Comparison of ENCODE assay signal across 8 cellular contexts in the genomic region with DNA sequence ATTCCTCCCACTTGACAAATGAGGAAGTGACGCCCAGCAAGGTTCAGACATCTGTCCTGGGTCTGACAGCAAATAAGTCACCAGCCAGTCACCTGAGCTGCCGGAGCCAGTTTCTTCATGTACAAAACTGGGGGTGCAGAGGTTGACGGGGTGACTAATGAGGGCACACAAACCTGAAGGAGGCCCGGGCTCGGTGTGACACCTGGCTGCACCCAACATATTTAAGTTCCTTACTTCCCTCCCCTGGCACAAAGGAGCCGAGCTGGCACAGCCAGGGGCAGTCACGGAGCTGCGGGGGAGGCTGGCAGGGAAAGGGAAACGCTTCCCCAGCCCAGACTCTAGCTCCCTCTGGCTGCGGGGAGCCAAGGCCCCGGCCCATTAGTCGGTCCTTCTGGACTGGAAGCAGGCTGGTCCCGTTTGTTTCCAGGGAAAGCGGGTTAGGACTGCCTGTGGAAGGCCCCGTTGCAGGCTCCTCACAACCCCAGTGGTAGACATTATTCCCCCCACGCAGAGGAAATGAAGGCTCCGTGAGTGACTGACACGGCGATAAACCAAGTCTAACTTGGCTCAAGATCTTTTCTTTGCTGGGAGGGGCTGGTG. TPM values are rescaled to one million over a fixed set of nuclear protein-coding genes. Genes with fewer than 3 reads are reported as not detected.
DNase-seq lines count a peak whose midpoint lies in the region; ATAC-seq and TF ChIP-seq lines count a peak whose summit lies in the region.

No MANE protein-coding gene starts in this region.

- intact Hi-C loops in activated T-helper 1 cell treated with anti-CD3 and anti-CD28 coated beads, Interleukin-12 subunit alpha, Interleukin-12 subunit beta, Interleukin-2, Interleukin-4 antibody, amounts not matched to agents 30 ng/mL and 10 ng/mL and 1 ng/mL, durations not matched to agents 14 hours and 24 hours and 36 hours (cut with micrococcal nuclease): no loop called here
- intact Hi-C loops in vagina (cut with DNase I): loop anchor here (10.0 kb wide), 1 partner anchor 95 kb away; the partner anchor contains the start of gene USP3

- no peak overlapping the region for H3K4me2 ChIP-seq in neuronal stem cell (ENCODE audit: insufficient read depth, low read length, poor library complexity, severe bottlenecking)

- H3K36me3 ChIP-seq in neuronal stem cell (replicated peaks in 1 of 2; ENCODE audit: control insufficient read depth in 2 of 2, insufficient read depth in 2 of 2, low read length in 2 of 2) (peaks cover 0 to 11% of the 10 kb centered on the region in 2 donors), vagina (no peaks in the 10 kb centered on the region)

- H2BK5ac ChIP-seq in neuronal stem cell (ENCODE audit: low read length): peak overlapping the region; percentile 48

- no peaks in the 10 kb centered on the region for H3K79me1 ChIP-seq in neuronal stem cell (ENCODE audit: low read depth, low read length)

- no peaks in the 10 kb centered on the region for H3K9me3 Mint-ChIP-seq in activated T-helper 1 cell treated with anti-CD3 and anti-CD28 coated beads, Interleukin-12 subunit alpha, Interleukin-12 subunit beta, Interleukin-2, Interleukin-4 antibody, amounts not matched to agents 30 ng/mL and 10 ng/mL and 1 ng/mL, durations not matched to agents 14 hours and 24 hours and 36 hours

- H4K91ac ChIP-seq in neuronal stem cell (ENCODE audit: low read depth, low read length, poor library complexity): no peak overlapping the region

- H3K9ac ChIP-seq in neuronal stem cell (ENCODE audit: low read depth, low read length, poor library complexity): no peak overlapping the region

- H3K4me3 ChIP-seq in foreskin fibroblast (ENCODE audit: low read depth in 1 of 2, low read length in 2 of 2): no peak overlapping the region
- no peak overlapping the region for H3K4me3 ChIP-seq in neuronal stem cell (ENCODE audit: low read length in 2 of 2)
- peak overlapping the region; percentile 80 to 89 for H3K4me3 ChIP-seq in vagina

- H3K27ac Mint-ChIP-seq in activated T-helper 1 cell treated with anti-CD3 and anti-CD28 coated beads, Interleukin-12 subunit alpha, Interleukin-12 subunit beta, Interleukin-2, Interleukin-4 antibody, amounts not matched to agents 30 ng/mL and 10 ng/mL and 1 ng/mL, durations not matched to agents 14 hours and 24 hours and 36 hours: peak overlapping the region; percentile 78

- H3K4me3 Mint-ChIP-seq in activated T-helper 1 cell treated with anti-CD3 and anti-CD28 coated beads, Interleukin-12 subunit alpha, Interleukin-12 subunit beta, Interleukin-2, Interleukin-4 antibody, amounts not matched to agents 30 ng/mL and 10 ng/mL and 1 ng/mL, durations not matched to agents 14 hours and 24 hours and 36 hours: peak overlapping the region; percentile 82

- H3K27ac ChIP-seq in neuronal stem cell (replicated peaks; ENCODE audit: low read length) (no peak overlapping the region), vagina (peak overlapping the region; percentile 81)

- no peak overlapping the region for H3K4ac ChIP-seq in neuronal stem cell (ENCODE audit: low read length)

- H3K27me3 ChIP-seq in neuronal stem cell (ENCODE audit: control insufficient read depth in 3 of 3, insufficient read depth in 3 of 3, low read depth in 1 of 3, low read length in 3 of 3): peaks cover 0 to 7% (median 0%) of the 10 kb centered on the region in 3 experiments
- no peaks in the 10 kb centered on the region for H3K27me3 ChIP-seq in vagina

- no peak overlapping the region for H4K8ac ChIP-seq in neuronal stem cell (ENCODE audit: low read depth, low read length)

- peak overlapping the region; percentile 84 for H2BK15ac ChIP-seq in neuronal stem cell (ENCODE audit: low read length)

- ATAC-seq in GM21723 (IDR thresholded peaks at IDR 0.05; ENCODE audit: unreplicated experiment): no peak

- TF ChIP-seq CTCF in foreskin fibroblast (IDR thresholded peaks at IDR 0.05; ENCODE audit: low read depth, low read length) (peak; percentile 29), vagina (IDR thresholded peaks at IDR 0.05) (peak; percentile 19 to 69 (median 27))

- peaks cover 2% of the 10 kb centered on the region for H3K27me3 Mint-ChIP-seq in activated T-helper 1 cell treated with anti-CD3 and anti-CD28 coated beads, Interleukin-12 subunit alpha, Interleukin-12 subunit beta, Interleukin-2, Interleukin-4 antibody, amounts not matched to agents 30 ng/mL and 10 ng/mL and 1 ng/mL, durations not matched to agents 14 hours and 24 hours and 36 hours (ENCODE audit: insufficient read depth)

- no peak for TF ChIP-seq POLR2A in vagina (IDR thresholded peaks at IDR 0.05)

- H3K9me3 ChIP-seq in neuronal stem cell (replicated peaks in 1 of 2; ENCODE audit: control insufficient read depth in 2 of 2, insufficient read depth in 1 of 2, low read depth in 1 of 2, low read length in 2 of 2): no peaks in the 10 kb centered on the region
- H3K9me3 ChIP-seq in vagina: no peaks in the 10 kb centered on the region

- peak overlapping the region; percentile 2 for H2BK12ac ChIP-seq in neuronal stem cell (ENCODE audit: low read length)

- H3K23ac ChIP-seq in neuronal stem cell (ENCODE audit: low read depth, low read length, poor library complexity): no peak overlapping the region

- WGBS in neuronal stem cell (ENCODE audit: extremely low coverage in 2 of 2, insufficient read length in 2 of 2, insufficient replicate concordance in 1 of 2), 2 donors: no CpG with 5 or more reads among the region's 19 CpGs

- H3K4me1 ChIP-seq in neuronal stem cell (ENCODE audit: control insufficient read depth in 2 of 2, insufficient read depth in 1 of 2, low read depth in 1 of 2, low read length in 2 of 2): peaks cover 12 to 18% of the 10 kb centered on the region in 2 donors
- peaks cover 70% of the 10 kb centered on the region for H3K4me1 ChIP-seq in vagina

- H3K18ac ChIP-seq in neuronal stem cell (ENCODE audit: low read length): peak overlapping the region; percentile 91

- H3K4me1 Mint-ChIP-seq in activated T-helper 1 cell treated with anti-CD3 and anti-CD28 coated beads, Interleukin-12 subunit alpha, Interleukin-12 subunit beta, Interleukin-2, Interleukin-4 antibody, amounts not matched to agents 30 ng/mL and 10 ng/mL and 1 ng/mL, durations not matched to agents 14 hours and 24 hours and 36 hours (ENCODE audit: low read depth): peaks cover 55% of the 10 kb centered on the region

- peak overlapping the region; percentile 78 for H2AFZ ChIP-seq in neuronal stem cell (ENCODE audit: low read length)

- H3K14ac ChIP-seq in neuronal stem cell (ENCODE audit: low read length): no peak overlapping the region

- peak; percentile 78 for DNase-seq in activated CD8-positive, alpha-beta memory T cell treated with anti-CD3 and anti-CD28 coated beads for 24 hours
- no peak for DNase-seq in activated CD8-positive, alpha-beta memory T cell treated with anti-CD3 and anti-CD28 coated beads, Interleukin-2, amount 50 U/mL, for 48 hours
- DNase-seq in NCI-H226 (peak; percentile 62), foreskin fibroblast (peak in 1 of 2 donors; percentile 31), neuronal stem cell (ENCODE audit: low spot score) (no peak), vagina (ENCODE audit: extremely low spot score in 2 of 2) (no peak)
- DNase-seq in activated T-helper 1 cell treated with anti-CD3 and anti-CD28 coated beads, Interleukin-12 subunit alpha, Interleukin-12 subunit beta, Interleukin-2, Interleukin-4 antibody, amounts not matched to agents 30 ng/mL and 10 ng/mL and 1 ng/mL, durations not matched to agents 14 hours and 24 hours and 36 hours (ENCODE audit: low spot score): peak; percentile 15

- H3K36me3 Mint-ChIP-seq in activated T-helper 1 cell treated with anti-CD3 and anti-CD28 coated beads, Interleukin-12 subunit alpha, Interleukin-12 subunit beta, Interleukin-2, Interleukin-4 antibody, amounts not matched to agents 30 ng/mL and 10 ng/mL and 1 ng/mL, durations not matched to agents 14 hours and 24 hours and 36 hours (ENCODE audit: low read depth): peaks cover 22% of the 10 kb centered on the region

- peak overlapping the region; percentile 48 for H2AK5ac ChIP-seq in neuronal stem cell (ENCODE audit: low read depth, low read length)

- no peak overlapping the region for H2BK120ac ChIP-seq in neuronal stem cell (ENCODE audit: low read depth, low read length)

RNA-seq across cellular contexts. Expression of gene FBXL22, which starts 2.3 kb away (rescaled TPM):
- 0.83 and 0.88 TPM in 2 replicates for total RNA-seq in activated T-helper 1 cell treated with anti-CD3 and anti-CD28 coated beads, Interleukin-12 subunit alpha, Interleukin-12 subunit beta, Interleukin-2, Interleukin-4 antibody, amounts not matched to agents 30 ng/mL and 10 ng/mL and 1 ng/mL, durations not matched to agents 14 hours and 24 hours and 36 hours
- polyA plus RNA-seq in neuronal stem cell (2013, experiment 1 of 2): 0.29 TPM
- polyA plus RNA-seq in neuronal stem cell (2013, experiment 2 of 2): 0.43 TPM
- total RNA-seq in vagina: 10.1 TPM

Comparison
In these comparisons a context has a peak if more than half of its experiments do, and no peak if none do; other contexts are left out.
1. DNase-seq: peak in activated CD8-positive, alpha-beta memory T cell treated with anti-CD3 and anti-CD28 coated beads for 24 hours (single experiment), NCI-H226 (single experiment) and activated T-helper 1 cell treated with anti-CD3 and anti-CD28 coated beads, Interleukin-12 subunit alpha, Interleukin-12 subunit beta, Interleukin-2, Interleukin-4 antibody, amounts not matched to agents 30 ng/mL and 10 ng/mL and 1 ng/mL, durations not matched to agents 14 hours and 24 hours and 36 hours (single experiment); none in activated CD8-positive, alpha-beta memory T cell treated with anti-CD3 and anti-CD28 coated beads, Interleukin-2, amount 50 U/mL, for 48 hours (single experiment), neuronal stem cell (single experiment) and vagina (0 of 2).
2. H3K4me3 ChIP-seq: peak in vagina (2 of 2); none in foreskin fibroblast (0 of 2) and neuronal stem cell (0 of 2).